In the genomic region with DNA sequence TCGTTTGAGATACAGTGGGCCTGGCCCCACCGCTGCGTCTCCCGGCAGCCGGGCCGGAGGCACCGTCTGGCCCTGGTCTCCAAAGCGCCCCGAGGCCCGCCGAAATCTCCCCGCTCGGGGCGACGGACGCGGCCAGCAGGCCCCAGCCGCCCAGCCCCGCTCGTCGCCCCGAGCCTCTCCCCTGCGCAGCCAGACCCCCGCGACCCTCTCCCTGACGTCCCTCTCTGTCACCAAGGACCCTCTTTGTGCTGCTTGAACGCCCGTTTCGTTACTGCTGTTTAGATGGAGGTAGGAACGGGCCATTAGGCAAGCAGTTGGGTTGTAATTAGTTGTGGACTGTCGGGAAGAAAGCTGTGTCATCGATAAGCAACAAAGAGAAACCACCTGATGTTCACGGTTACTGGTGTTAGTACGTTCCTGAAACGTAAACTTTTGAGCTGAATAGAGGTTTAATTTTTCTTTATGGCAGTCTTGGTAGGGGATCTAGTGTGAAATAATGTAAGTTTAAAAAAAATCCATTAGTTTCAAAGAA, we compare ENCODE assay signal across 1 cellular context.
A peak's percentile ranks its signal among the peaks of the same experiment; 100 is the strongest.
TF ChIP-seq lines count a peak whose summit lies in the region.

No MANE protein-coding gene starts in this region.

TF ChIP-seq in K562, 482 proteins besides CTCF, POLR2A, EP300 and RAD21 (continued from another document and continues in another):
- TF ChIP-seq, protein P1, sequence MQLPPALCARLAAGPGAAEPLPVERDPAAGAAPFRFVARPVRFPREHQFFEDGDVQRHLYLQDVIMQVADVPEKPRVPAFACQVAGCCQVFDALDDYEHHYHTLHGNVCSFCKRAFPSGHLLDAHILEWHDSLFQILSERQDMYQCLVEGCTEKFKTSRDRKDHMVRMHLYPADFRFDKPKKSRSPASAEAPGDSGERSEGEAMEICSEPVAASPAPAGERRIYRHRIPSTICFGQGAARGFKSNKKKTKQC (CRISPR knock-in tag; IDR thresholded peaks at IDR 0.05): no peak
- TF ChIP-seq ARNT (IDR thresholded peaks at IDR 0.05): no peak
- peak; percentile 66 for TF ChIP-seq MAFF (IDR thresholded peaks at IDR 0.05; ENCODE audit: low read length)
- TF ChIP-seq KLF1 (tag; IDR thresholded peaks at IDR 0.05): no peak
- TF ChIP-seq FOS (IDR thresholded peaks at IDR 0.05; ENCODE audit: extremely low read depth, insufficient read length): no peak
- no peak for TF ChIP-seq CBX5 (IDR thresholded peaks at IDR 0.05; ENCODE audit: borderline replicate concordance, low read depth)
- TF ChIP-seq PHF8 (IDR thresholded peaks at IDR 0.05; ENCODE audit: borderline replicate concordance, low read length): no peak
- TF ChIP-seq ZNF717 (CRISPR knock-in tag; IDR thresholded peaks at IDR 0.05): no peak
- TF ChIP-seq, protein P2, sequence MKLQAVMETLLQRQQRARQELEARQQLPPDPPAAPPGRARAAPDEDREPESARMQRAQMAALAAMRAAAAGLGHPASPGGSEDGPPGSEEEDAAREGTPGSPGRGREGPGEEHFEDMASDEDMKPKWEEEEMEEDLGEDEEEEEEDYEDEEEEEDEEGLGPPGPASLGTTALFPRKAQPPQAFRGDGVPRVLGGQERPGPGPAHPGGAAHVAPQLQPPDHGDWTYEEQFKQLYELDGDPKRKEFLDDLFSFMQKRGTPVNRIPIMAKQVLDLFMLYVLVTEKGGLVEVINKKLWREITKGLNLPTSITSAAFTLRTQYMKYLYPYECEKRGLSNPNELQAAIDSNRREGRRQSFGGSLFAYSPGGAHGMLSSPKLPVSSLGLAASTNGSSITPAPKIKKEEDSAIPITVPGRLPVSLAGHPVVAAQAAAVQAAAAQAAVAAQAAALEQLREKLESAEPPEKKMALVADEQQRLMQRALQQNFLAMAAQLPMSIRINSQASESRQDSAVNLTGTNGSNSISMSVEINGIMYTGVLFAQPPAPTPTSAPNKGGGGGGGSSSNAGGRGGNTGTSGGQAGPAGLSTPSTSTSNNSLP (IDR thresholded peaks at IDR 0.05; ENCODE audit: borderline replicate concordance, low read depth, low read length): no peak
- TF ChIP-seq LCOR (CRISPR knock-in tag; IDR thresholded peaks at IDR 0.05): no peak
- TF ChIP-seq TSC22D4 (tag; IDR thresholded peaks at IDR 0.05): no peak
- no peak for TF ChIP-seq RBM17 (IDR thresholded peaks at IDR 0.05; ENCODE audit: borderline replicate concordance, low read depth, low read length)
- TF ChIP-seq, protein P3, sequence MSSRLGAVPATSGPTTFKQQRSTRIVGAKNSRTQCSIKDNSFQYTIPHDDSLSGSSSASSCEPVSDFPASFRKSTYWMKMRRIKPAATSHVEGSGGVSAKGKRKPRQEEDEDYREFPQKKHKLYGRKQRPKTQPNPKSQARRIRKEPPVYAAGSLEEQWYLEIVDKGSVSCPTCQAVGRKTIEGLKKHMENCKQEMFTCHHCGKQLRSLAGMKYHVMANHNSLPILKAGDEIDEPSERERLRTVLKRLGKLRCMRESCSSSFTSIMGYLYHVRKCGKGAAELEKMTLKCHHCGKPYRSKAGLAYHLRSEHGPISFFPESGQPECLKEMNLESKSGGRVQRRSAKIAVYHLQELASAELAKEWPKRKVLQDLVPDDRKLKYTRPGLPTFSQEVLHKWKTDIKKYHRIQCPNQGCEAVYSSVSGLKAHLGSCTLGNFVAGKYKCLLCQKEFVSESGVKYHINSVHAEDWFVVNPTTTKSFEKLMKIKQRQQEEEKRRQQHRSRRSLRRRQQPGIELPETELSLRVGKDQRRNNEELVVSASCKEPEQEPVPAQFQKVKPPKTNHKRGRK (tag; IDR thresholded peaks at IDR 0.05): no peak
- TF ChIP-seq SIX5 (IDR thresholded peaks at IDR 0.05; ENCODE audit: borderline replicate concordance in 1 of 2, insufficient read depth in 1 of 2, low read depth in 1 of 2, low read length in 2 of 2): no peak
- no peak for TF ChIP-seq ZSCAN29 (IDR thresholded peaks at IDR 0.05)
- TF ChIP-seq, protein P4, sequence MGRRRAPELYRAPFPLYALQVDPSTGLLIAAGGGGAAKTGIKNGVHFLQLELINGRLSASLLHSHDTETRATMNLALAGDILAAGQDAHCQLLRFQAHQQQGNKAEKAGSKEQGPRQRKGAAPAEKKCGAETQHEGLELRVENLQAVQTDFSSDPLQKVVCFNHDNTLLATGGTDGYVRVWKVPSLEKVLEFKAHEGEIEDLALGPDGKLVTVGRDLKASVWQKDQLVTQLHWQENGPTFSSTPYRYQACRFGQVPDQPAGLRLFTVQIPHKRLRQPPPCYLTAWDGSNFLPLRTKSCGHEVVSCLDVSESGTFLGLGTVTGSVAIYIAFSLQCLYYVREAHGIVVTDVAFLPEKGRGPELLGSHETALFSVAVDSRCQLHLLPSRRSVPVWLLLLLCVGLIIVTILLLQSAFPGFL (CRISPR knock-in tag; IDR thresholded peaks at IDR 0.05): no peak
- TF ChIP-seq HEY1 (CRISPR knock-in tag; IDR thresholded peaks at IDR 0.05; ENCODE audit: borderline replicate concordance): no peak
- no peak for TF ChIP-seq HDAC6 (IDR thresholded peaks at IDR 0.05; ENCODE audit: low read depth, low read length)
- 0 out of 2 replicates have a peak, but pooled peaks have one; percentile 46 for TF ChIP-seq NBN (IDR thresholded peaks at IDR 0.05; ENCODE audit: low read depth)
- no peak for TF ChIP-seq ZNF561 (CRISPR knock-in tag; conservative IDR thresholded peaks at IDR 0.05)
- TF ChIP-seq NR2C1 (IDR thresholded peaks at IDR 0.05): no peak
- no peak for TF ChIP-seq NR2C1 (tag; IDR thresholded peaks at IDR 0.05)
- TF ChIP-seq, protein P5, sequence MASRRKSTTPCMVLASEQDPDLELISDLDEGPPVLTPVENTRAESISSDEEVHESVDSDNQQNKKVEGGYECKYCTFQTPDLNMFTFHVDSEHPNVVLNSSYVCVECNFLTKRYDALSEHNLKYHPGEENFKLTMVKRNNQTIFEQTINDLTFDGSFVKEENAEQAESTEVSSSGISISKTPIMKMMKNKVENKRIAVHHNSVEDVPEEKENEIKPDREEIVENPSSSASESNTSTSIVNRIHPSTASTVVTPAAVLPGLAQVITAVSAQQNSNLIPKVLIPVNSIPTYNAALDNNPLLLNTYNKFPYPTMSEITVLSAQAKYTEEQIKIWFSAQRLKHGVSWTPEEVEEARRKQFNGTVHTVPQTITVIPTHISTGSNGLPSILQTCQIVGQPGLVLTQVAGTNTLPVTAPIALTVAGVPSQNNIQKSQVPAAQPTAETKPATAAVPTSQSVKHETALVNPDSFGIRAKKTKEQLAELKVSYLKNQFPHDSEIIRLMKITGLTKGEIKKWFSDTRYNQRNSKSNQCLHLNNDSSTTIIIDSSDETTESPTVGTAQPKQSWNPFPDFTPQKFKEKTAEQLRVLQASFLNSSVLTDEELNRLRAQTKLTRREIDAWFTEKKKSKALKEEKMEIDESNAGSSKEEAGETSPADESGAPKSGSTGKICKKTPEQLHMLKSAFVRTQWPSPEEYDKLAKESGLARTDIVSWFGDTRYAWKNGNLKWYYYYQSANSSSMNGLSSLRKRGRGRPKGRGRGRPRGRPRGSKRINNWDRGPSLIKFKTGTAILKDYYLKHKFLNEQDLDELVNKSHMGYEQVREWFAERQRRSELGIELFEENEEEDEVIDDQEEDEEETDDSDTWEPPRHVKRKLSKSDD (conservative IDR thresholded peaks at IDR 0.05; ENCODE audit: low read length): no peak
- TF ChIP-seq RBM15 (IDR thresholded peaks at IDR 0.05; ENCODE audit: insufficient read depth, low read length): no peak
- TF ChIP-seq, protein P6, sequence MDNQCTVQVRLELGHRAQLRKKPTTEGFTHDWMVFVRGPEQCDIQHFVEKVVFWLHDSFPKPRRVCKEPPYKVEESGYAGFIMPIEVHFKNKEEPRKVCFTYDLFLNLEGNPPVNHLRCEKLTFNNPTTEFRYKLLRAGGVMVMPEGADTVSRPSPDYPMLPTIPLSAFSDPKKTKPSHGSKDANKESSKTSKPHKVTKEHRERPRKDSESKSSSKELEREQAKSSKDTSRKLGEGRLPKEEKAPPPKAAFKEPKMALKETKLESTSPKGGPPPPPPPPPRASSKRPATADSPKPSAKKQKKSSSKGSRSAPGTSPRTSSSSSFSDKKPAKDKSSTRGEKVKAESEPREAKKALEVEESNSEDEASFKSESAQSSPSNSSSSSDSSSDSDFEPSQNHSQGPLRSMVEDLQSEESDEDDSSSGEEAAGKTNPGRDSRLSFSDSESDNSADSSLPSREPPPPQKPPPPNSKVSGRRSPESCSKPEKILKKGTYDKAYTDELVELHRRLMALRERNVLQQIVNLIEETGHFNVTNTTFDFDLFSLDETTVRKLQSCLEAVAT (IDR thresholded peaks at IDR 0.05): peak in 1 of 2 experiments; percentile 69; a peak in 2 of 4 replicates
- peak in 1 of 2 experiments; percentile 60; a peak in 3 of 4 replicates for TF ChIP-seq FOXK2 (conservative IDR thresholded peaks at IDR 0.05 in 1 of 2, IDR thresholded peaks at IDR 0.05 in 1 of 2; ENCODE audit: low read depth in 2 of 2)
- peak; percentile 84 for TF ChIP-seq NFE2 (IDR thresholded peaks at IDR 0.05; ENCODE audit: low read depth)
- TF ChIP-seq, protein P7, sequence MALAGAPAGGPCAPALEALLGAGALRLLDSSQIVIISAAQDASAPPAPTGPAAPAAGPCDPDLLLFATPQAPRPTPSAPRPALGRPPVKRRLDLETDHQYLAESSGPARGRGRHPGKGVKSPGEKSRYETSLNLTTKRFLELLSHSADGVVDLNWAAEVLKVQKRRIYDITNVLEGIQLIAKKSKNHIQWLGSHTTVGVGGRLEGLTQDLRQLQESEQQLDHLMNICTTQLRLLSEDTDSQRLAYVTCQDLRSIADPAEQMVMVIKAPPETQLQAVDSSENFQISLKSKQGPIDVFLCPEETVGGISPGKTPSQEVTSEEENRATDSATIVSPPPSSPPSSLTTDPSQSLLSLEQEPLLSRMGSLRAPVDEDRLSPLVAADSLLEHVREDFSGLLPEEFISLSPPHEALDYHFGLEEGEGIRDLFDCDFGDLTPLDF (CRISPR knock-in tag; IDR thresholded peaks at IDR 0.05): 0 out of 2 replicates have a peak, but pooled peaks have one; percentile 25
- no peak for TF ChIP-seq MTF1 (CRISPR knock-in tag; IDR thresholded peaks at IDR 0.05; ENCODE audit: borderline replicate concordance)
- TF ChIP-seq SOX6 (IDR thresholded peaks at IDR 0.05): 0 out of 2 replicates have a peak, but pooled peaks have one; percentile 22
- no peak for TF ChIP-seq BCOR (IDR thresholded peaks at IDR 0.05)
- TF ChIP-seq, protein P8, sequence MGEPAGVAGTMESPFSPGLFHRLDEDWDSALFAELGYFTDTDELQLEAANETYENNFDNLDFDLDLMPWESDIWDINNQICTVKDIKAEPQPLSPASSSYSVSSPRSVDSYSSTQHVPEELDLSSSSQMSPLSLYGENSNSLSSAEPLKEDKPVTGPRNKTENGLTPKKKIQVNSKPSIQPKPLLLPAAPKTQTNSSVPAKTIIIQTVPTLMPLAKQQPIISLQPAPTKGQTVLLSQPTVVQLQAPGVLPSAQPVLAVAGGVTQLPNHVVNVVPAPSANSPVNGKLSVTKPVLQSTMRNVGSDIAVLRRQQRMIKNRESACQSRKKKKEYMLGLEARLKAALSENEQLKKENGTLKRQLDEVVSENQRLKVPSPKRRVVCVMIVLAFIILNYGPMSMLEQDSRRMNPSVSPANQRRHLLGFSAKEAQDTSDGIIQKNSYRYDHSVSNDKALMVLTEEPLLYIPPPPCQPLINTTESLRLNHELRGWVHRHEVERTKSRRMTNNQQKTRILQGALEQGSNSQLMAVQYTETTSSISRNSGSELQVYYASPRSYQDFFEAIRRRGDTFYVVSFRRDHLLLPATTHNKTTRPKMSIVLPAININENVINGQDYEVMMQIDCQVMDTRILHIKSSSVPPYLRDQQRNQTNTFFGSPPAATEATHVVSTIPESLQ (CRISPR knock-in tag; IDR thresholded peaks at IDR 0.05): no peak
- TF ChIP-seq ZBED1 (IDR thresholded peaks at IDR 0.05): no peak
- peak; percentile 76 for TF ChIP-seq RBFOX2 (IDR thresholded peaks at IDR 0.05; ENCODE audit: low read depth, low read length)
- no peak for TF ChIP-seq SRSF1 (IDR thresholded peaks at IDR 0.05; ENCODE audit: low read depth, low read length)
- TF ChIP-seq TOE1 (IDR thresholded peaks at IDR 0.05; ENCODE audit: borderline replicate concordance): no peak
- TF ChIP-seq TOE1 (CRISPR knock-in tag; IDR thresholded peaks at IDR 0.05; ENCODE audit: borderline replicate concordance, low read depth): no peak
- no peak for TF ChIP-seq SMAD2 (IDR thresholded peaks at IDR 0.05; ENCODE audit: low read depth, low read length)
- TF ChIP-seq, protein P9, sequence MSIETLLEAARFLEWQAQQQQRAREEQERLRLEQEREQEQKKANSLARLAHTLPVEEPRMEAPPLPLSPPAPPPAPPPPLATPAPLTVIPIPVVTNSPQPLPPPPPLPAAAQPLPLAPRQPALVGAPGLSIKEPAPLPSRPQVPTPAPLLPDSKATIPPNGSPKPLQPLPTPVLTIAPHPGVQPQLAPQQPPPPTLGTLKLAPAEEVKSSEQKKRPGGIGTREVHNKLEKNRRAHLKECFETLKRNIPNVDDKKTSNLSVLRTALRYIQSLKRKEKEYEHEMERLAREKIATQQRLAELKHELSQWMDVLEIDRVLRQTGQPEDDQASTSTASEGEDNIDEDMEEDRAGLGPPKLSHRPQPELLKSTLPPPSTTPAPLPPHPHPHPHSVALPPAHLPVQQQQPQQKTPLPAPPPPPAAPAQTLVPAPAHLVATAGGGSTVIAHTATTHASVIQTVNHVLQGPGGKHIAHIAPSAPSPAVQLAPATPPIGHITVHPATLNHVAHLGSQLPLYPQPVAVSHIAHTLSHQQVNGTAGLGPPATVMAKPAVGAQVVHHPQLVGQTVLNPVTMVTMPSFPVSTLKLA (conservative IDR thresholded peaks at IDR 0.05): peak in 1 of 2 experiments; percentile 45; a peak in 3 of 4 replicates
- TF ChIP-seq POLR3G (IDR thresholded peaks at IDR 0.05; ENCODE audit: extremely low read depth, insufficient read length, insufficient replicate concordance): no peak
- peak; percentile 85 for TF ChIP-seq ZBTB7A (IDR thresholded peaks at IDR 0.05; ENCODE audit: borderline replicate concordance, control insufficient read depth, low read depth, low read length)
- 0 out of 2 replicates have a peak, but pooled peaks have one; percentile 30 for TF ChIP-seq MTA3 (IDR thresholded peaks at IDR 0.05; ENCODE audit: borderline replicate concordance)
- TF ChIP-seq, protein P10, sequence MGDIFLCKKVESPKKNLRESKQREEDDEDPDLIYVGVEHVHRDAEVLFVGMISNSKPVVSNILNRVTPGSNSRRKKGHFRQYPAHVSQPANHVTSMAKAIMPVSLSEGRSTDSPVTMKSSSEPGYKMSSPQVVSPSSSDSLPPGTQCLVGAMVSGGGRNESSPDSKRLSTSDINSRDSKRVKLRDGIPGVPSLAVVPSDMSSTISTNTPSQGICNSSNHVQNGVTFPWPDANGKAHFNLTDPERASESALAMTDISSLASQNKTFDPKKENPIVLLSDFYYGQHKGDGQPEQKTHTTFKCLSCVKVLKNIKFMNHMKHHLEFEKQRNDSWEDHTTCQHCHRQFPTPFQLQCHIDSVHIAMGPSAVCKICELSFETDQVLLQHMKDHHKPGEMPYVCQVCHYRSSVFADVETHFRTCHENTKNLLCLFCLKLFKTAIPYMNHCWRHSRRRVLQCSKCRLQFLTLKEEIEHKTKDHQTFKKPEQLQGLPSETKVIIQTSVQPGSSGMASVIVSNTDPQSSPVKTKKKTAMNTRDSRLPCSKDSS (IDR thresholded peaks at IDR 0.05; ENCODE audit: low read depth, partially characterized antibody): no peak
- TF ChIP-seq STAT5A (IDR thresholded peaks at IDR 0.05; ENCODE audit: borderline replicate concordance, low read length): no peak
- no peak for TF ChIP-seq DMBX1 (CRISPR knock-in tag; IDR thresholded peaks at IDR 0.05; ENCODE audit: borderline replicate concordance)
- no peak for TF ChIP-seq GABPB1 (CRISPR knock-in tag; IDR thresholded peaks at IDR 0.05)
- TF ChIP-seq C11orf30 (IDR thresholded peaks at IDR 0.05; ENCODE audit: low read depth): peak; percentile 92
- 0 out of 2 replicates have a peak, but pooled peaks have one; percentile 45 for TF ChIP-seq RBM14 (IDR thresholded peaks at IDR 0.05; ENCODE audit: borderline replicate concordance, insufficient read depth, low read depth, low read length)
- TF ChIP-seq MAFG (tag; conservative IDR thresholded peaks at IDR 0.05): peak; percentile 76
- no peak for TF ChIP-seq ADNP (tag; IDR thresholded peaks at IDR 0.05)
- TF ChIP-seq CHD1 (IDR thresholded peaks at IDR 0.05; ENCODE audit: low read length): peak; percentile 69
- no peak for TF ChIP-seq RUNX1 (IDR thresholded peaks at IDR 0.05; ENCODE audit: low read depth)
